In the genomic region with DNA sequence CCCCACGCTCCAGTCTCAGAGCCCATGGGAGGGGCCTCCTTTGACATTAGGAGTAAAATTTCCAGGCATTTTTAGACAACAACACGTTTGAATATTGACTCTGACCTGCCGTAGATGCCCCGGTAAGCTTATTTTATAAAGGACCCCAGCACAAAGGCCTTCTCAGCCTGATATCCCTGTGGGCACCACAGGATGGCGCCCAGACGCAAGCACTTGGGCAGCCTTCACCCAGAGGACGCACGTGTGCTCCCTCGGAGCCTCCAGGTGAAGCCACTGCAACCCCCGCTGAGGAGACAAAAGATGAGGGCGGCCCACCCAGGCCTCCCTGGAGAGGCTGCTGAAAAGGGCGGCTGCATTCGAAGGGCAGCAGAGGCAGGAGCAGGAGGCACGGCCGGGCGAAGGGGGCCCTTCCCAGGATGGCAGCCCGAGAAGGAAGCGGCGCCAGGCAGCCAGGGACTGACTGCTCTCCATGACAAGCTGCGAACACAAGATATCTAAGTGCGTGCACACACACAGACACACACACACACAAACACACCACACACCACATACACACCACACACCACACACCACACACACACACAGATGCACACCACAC, we compare ENCODE assay signal across 8 cellular contexts. TPM values are rescaled to one million over a fixed set of nuclear protein-coding genes. Genes with fewer than 3 reads are reported as not detected.
DNase-seq lines count a peak whose midpoint lies in the region; ATAC-seq and TF ChIP-seq lines count a peak whose summit lies in the region.

No MANE protein-coding gene starts in this region.

- H3K36me3 Mint-ChIP-seq in activated T-cell treated with anti-CD3 and anti-CD28 coated beads, Interleukin-2, amount 50 U/mL, for 4 hours (ENCODE audit: insufficient read depth) = no peaks in the 10 kb centered on the region

- H3K27me3 ChIP-seq in cardiac muscle cell (peaks cover 6% of the 10 kb centered on the region), right atrium auricular region (no peaks in the 10 kb centered on the region), right cardiac atrium (ENCODE audit: control insufficient read depth, insufficient read depth) (no peaks in the 10 kb centered on the region)

- H3K4me1 ChIP-seq in cardiac muscle cell (ENCODE audit: low read depth) (no peaks in the 10 kb centered on the region), right atrium auricular region (no peaks in the 10 kb centered on the region), right cardiac atrium (ENCODE audit: control insufficient read depth, insufficient read depth, low read length) (no peaks in the 10 kb centered on the region)

- no peaks in the 10 kb centered on the region for H3K4me1 Mint-ChIP-seq in activated T-cell treated with anti-CD3 and anti-CD28 coated beads, Interleukin-2, amount 50 U/mL, for 4 hours (ENCODE audit: low read depth)

- H3K27ac ChIP-seq in cardiac muscle cell (no peak overlapping the region), right atrium auricular region (no peak overlapping the region), right cardiac atrium (ENCODE audit: low read length) (no peak overlapping the region)

- 22% methylated on average over 21 of the region's 21 CpGs for WGBS in right cardiac atrium

- no peaks in the 10 kb centered on the region for H3K9me3 ChIP-seq in cardiac muscle cell (ENCODE audit: low read depth)
- H3K9me3 ChIP-seq in right atrium auricular region = no peaks in the 10 kb centered on the region
- H3K9me3 ChIP-seq in right cardiac atrium (ENCODE audit: control insufficient read depth, low read length) = no peaks in the 10 kb centered on the region

- no peak overlapping the region for H3K4me3 Mint-ChIP-seq in activated T-cell treated with anti-CD3 and anti-CD28 coated beads, Interleukin-2, amount 50 U/mL, for 4 hours

- H3K36me3 ChIP-seq in cardiac muscle cell = no peaks in the 10 kb centered on the region
- no peaks in the 10 kb centered on the region for H3K36me3 ChIP-seq in right atrium auricular region

- no peak overlapping the region for H3K4me3 ChIP-seq in cardiac muscle cell
- H3K4me3 ChIP-seq in right atrium auricular region = no peak overlapping the region
- H3K4me3 ChIP-seq in right cardiac atrium (ENCODE audit: low read length) = no peak overlapping the region

- peak; percentile 89 to 91 for ATAC-seq in activated T-cell treated with anti-CD3 and anti-CD28 coated beads, Interleukin-2, amount 50 U/mL, for 4 hours
- ATAC-seq in right cardiac atrium (peak; percentile 17 to 28), GM19328 (IDR thresholded peaks at IDR 0.05; ENCODE audit: unreplicated experiment) (no peak)

- H3K27me3 Mint-ChIP-seq in activated T-cell treated with anti-CD3 and anti-CD28 coated beads, Interleukin-2, amount 50 U/mL, for 4 hours (ENCODE audit: low read depth) = peaks cover 14% of the 10 kb centered on the region

- TF ChIP-seq CTCF in cardiac muscle cell (IDR thresholded peaks at IDR 0.05; ENCODE audit: low read depth, low read length) = peak; percentile 47
- peak in 1 of 2 donors; percentile 65 for TF ChIP-seq CTCF in right atrium auricular region (IDR thresholded peaks at IDR 0.05)

- intact Hi-C loops in right cardiac atrium (cut with DNase I) = no loop called here

- DNase-seq in cardiac muscle cell (ENCODE audit: low read depth in 1 of 2, low spot score in 1 of 2) (peak; percentile 30 to 79), right atrium auricular region (ENCODE audit: low spot score) (no peak), NCI-H748 treated with DMSO at 0.1 percent for 48 hours (lab: John Stamatoyannopoulos, UW) (peak; percentile 32), right cardiac atrium (no peak), HK-2 (ENCODE audit: unreplicated experiment) (no peak)
- DNase-seq in activated T-cell treated with anti-CD3 and anti-CD28 coated beads, Interleukin-2, amount 50 U/mL, for 4 hours = peak; percentile 22
- DNase-seq in stimulated activated CD4-positive, alpha-beta T cell treated with anti-CD3 and anti-CD28 coated beads, Interleukin-4, amount 100 ng/mL, for 4 hours = peak; percentile 43 to 44

- H3K9me3 Mint-ChIP-seq in activated T-cell treated with anti-CD3 and anti-CD28 coated beads, Interleukin-2, amount 50 U/mL, for 4 hours = no peaks in the 10 kb centered on the region

RNA-seq across cellular contexts. Expression of gene TH, which starts 15.2 kb away (rescaled TPM):
- not detected in 2 replicates for total RNA-seq in cardiac muscle cell
- not detected in 2 replicates for polyA plus RNA-seq in cardiac muscle cell
- total RNA-seq in right atrium auricular region = not detected
- total RNA-seq in activated T-cell treated with anti-CD3 and anti-CD28 coated beads, Interleukin-2, amount 50 U/mL, for 4 hours = not detected
- total RNA-seq in right cardiac atrium = not detected
- polyA plus RNA-seq in right cardiac atrium = not detected

RNA-seq across cellular contexts. Expression of gene INS, which starts 25.8 kb away (rescaled TPM):
- total RNA-seq in cardiac muscle cell (not detected in 2 replicates), right atrium auricular region (not detected), right cardiac atrium (1 to 10 TPM in 1 of 4 donors, not detected in 3; 1.1 TPM)
- polyA plus RNA-seq in cardiac muscle cell (not detected in 2 replicates), right cardiac atrium (not detected)
- not detected for total RNA-seq in activated T-cell treated with anti-CD3 and anti-CD28 coated beads, Interleukin-2, amount 50 U/mL, for 4 hours

RNA-seq across cellular contexts. Expression of gene IGF2, which starts 47.6 kb away (rescaled TPM):
- total RNA-seq in cardiac muscle cell (91.4 and 120 TPM in 2 replicates), right atrium auricular region (10 to 100 TPM; 43.2 to 61.9 TPM), right cardiac atrium (10 to 100 TPM; 34.6 to 94.1 (median 47.0) TPM)
- polyA plus RNA-seq in cardiac muscle cell (136 and 155 TPM in 2 replicates), right cardiac atrium (66.3 TPM)
- total RNA-seq in activated T-cell treated with anti-CD3 and anti-CD28 coated beads, Interleukin-2, amount 50 U/mL, for 4 hours = 10 to 100 TPM in 1 of 3 donors, 1 to 10 TPM in 2; 4.6 to 12.5 (median 5.7) TPM

Comparison
In these comparisons a context has a peak if more than half of its experiments do, and no peak if none do; other contexts are left out.
1. DNase-seq: peak in cardiac muscle cell (2 of 2), NCI-H748 treated with DMSO at 0.1 percent for 48 hours (single experiment), activated T-cell treated with anti-CD3 and anti-CD28 coated beads, Interleukin-2, amount 50 U/mL, for 4 hours (single experiment) and stimulated activated CD4-positive, alpha-beta T cell treated with anti-CD3 and anti-CD28 coated beads, Interleukin-4, amount 100 ng/mL, for 4 hours (2 of 2); none in right atrium auricular region (single experiment), right cardiac atrium (0 of 3) and HK-2 (single experiment).